8 cellular contexts compared by ENCODE assay signal in the genomic region with DNA sequence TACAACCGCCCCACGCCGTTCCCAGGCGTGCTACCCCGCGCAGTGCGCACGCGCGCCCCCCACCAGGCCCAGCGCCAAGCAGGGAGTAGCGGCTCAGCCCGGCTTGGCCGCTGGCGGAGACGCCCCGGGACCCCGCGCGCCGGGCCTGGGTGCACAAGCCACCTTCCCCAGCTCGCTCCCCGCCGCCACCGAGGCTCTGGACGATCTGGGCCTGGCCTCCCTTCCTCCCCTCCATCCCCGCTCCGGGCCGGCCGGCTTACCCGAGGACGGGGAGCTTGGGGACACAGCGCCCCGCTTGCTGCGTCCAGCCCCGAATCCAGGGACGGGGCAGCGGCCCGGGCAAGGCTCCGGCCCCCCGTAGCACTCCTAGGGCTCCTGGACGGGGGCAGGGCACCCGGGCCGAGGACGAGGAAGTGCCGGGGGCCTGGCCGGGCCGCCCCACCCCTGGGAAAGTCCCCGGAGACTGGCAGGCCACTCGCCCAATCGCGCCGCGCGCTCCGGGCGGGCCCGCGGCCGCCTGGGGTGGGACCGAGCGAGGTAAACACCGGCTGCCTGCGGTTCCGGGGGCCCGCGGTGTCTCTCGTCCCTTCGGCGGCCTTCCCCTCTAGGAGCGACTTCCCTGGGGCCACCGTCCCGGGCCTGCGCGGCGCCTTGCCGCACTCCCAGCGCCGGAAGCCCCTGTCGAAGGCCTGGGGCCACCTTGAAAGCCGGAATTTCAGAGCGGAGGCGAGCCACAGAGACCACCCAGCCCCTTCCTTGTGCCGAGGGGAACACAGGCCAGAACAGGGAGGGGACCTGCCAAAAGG. TPM values are rescaled to one million over a fixed set of nuclear protein-coding genes. Genes with fewer than 3 reads are reported as not detected.
DNase-seq lines count a peak whose midpoint lies in the region; ATAC-seq, FAIRE-seq and TF ChIP-seq lines count a peak whose summit lies in the region.

A gene with protein sequence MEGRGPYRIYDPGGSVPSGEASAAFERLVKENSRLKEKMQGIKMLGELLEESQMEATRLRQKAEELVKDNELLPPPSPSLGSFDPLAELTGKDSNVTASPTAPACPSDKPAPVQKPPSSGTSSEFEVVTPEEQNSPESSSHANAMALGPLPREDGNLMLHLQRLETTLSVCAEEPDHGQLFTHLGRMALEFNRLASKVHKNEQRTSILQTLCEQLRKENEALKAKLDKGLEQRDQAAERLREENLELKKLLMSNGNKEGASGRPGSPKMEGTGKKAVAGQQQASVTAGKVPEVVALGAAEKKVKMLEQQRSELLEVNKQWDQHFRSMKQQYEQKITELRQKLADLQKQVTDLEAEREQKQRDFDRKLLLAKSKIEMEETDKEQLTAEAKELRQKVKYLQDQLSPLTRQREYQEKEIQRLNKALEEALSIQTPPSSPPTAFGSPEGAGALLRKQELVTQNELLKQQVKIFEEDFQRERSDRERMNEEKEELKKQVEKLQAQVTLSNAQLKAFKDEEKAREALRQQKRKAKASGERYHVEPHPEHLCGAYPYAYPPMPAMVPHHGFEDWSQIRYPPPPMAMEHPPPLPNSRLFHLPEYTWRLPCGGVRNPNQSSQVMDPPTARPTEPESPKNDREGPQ (minus strand): TSS at position 415 of the 806 bp plus-strand sequence. CDS start 15,939 bp downstream, outside the sequence.

- peaks cover 7% of the 10 kb centered on the region for H3K36me3 ChIP-seq in bronchial epithelial cell (ENCODE audit: control insufficient read depth, insufficient read depth, low read length)
- peaks cover 0 to 35% (median 2%) of the 10 kb centered on the region in 6 donors for H3K36me3 ChIP-seq in spleen

- H3K27me3 ChIP-seq in bronchial epithelial cell (ENCODE audit: control insufficient read depth, insufficient read depth, low read length) (no peaks in the 10 kb centered on the region), spleen (replicated peaks in 1 of 7) (no peaks in the 10 kb centered on the region)

- H3K27me3 Mint-ChIP-seq in WTC11 (ENCODE audit: low read depth): no peaks in the 10 kb centered on the region
- H3K27me3 Mint-ChIP-seq in immature natural killer cell (ENCODE audit: low read depth in 3 of 3): peaks cover 2 to 28% (median 6%) of the 10 kb centered on the region in 3 donors

- peak within 1 kb of the TSS; percentile 84; the same call in 1 of the 2 replicates for H3K27ac Mint-ChIP-seq in WTC11
- H3K27ac Mint-ChIP-seq in immature natural killer cell: peak within 1 kb of the TSS; percentile 86 to 99 (median 98)

- H3K36me3 Mint-ChIP-seq in WTC11: no peaks in the 10 kb centered on the region
- H3K36me3 Mint-ChIP-seq in immature natural killer cell: peaks cover 0 to 13% (median 7%) of the 10 kb centered on the region in 3 donors

- peaks cover 32% of the 10 kb centered on the region for H3K4me1 Mint-ChIP-seq in WTC11
- H3K4me1 Mint-ChIP-seq in immature natural killer cell: peaks cover 68 to 78% of the 10 kb centered on the region in 2 donors

- DNase-seq in AG04449 (ENCODE audit: low read depth, low spot score) (no peak), NCI-H2196 treated with DMSO at 0.1 percent for 48 hours (lab: John Stamatoyannopoulos, UW; ENCODE audit: unreplicated experiment) (peak; percentile 70), WTC11 (ENCODE audit: low spot score) (peak; percentile 82), bronchial epithelial cell (ENCODE audit: low read depth) (peak; percentile 75), immature natural killer cell (peak; percentile 96 to 98 (median 96)), spleen (peak; percentile 99)

- H3K4me3 ChIP-seq in AG04449 (ENCODE audit: low read depth, low read length): peak within 1 kb of the TSS; percentile 80
- H3K4me3 ChIP-seq in bronchial epithelial cell (ENCODE audit: low read depth, low read length): peak within 1 kb of the TSS; percentile 80
- H3K4me3 ChIP-seq in spleen: peak within 1 kb of the TSS; percentile 77 to 96 (median 90)

- CTCF ChIA-PET in AG04449 (lab: Yijun Ruan, JAX): interaction anchor here (0.8 to 6.1 kb wide), 9 partner anchors 9 to 34 kb away, joined by 3 to 36 read pairs (median 4); no protein-coding TSS in a partner anchor
- CTCF ChIA-PET in WTC11 (lab: Charles Lee): interaction anchor here (0.8 to 6.1 kb wide), 9 partner anchors 9 to 158 kb away, joined by 4 to 45 read pairs (median 9); no protein-coding TSS in a partner anchor

- H3K9me3 Mint-ChIP-seq in WTC11: no peaks in the 10 kb centered on the region
- no peaks in the 10 kb centered on the region for H3K9me3 Mint-ChIP-seq in immature natural killer cell

- peaks cover 65 to 94% (median 85%) of the 10 kb centered on the region in 6 donors for H3K4me1 ChIP-seq in spleen

- ATAC-seq in GM18861 (IDR thresholded peaks at IDR 0.05; ENCODE audit: unreplicated experiment): peak; percentile 56
- peak; percentile 65 for ATAC-seq in HG03066 (IDR thresholded peaks at IDR 0.05; ENCODE audit: low read depth, unreplicated experiment)
- ATAC-seq in WTC11: peak; percentile 76

- POLR2A ChIA-PET in AG04449 (lab: Yijun Ruan, JAX) (interaction anchor here (1.5 to 2.1 kb wide), 2 partner anchors 9 to 12 kb away, joined by 7 to 11 read pairs; no protein-coding TSS in a partner anchor), WTC11 (lab: Charles Lee) (no interaction called here)

- 0 to 1% (median 0%) methylated on average over 45 to 84 of the region's 84 CpGs for WGBS in spleen, 5 donors

- peak within 1 kb of the TSS; percentile 83 for H3K4me3 Mint-ChIP-seq in WTC11
- H3K4me3 Mint-ChIP-seq in immature natural killer cell: peak within 1 kb of the TSS; percentile 89 to 98 (median 92)

- intact Hi-C loops in spleen (cut with DNase I; ENCODE audit: low total_unique reads): no loop called here

- FAIRE-seq in bronchial epithelial cell (lab: Jason Lieb, UNC): no peak

- H3K27ac ChIP-seq in spleen: peak within 1 kb of the TSS; percentile 98 to 100 (median 99)

- peak; percentile 31 to 63 (median 61) for TF ChIP-seq POLR2A in spleen (IDR thresholded peaks at IDR 0.05)

- TF ChIP-seq CTCF in AG04449 (IDR thresholded peaks at IDR 0.05; ENCODE audit: insufficient read depth, low read length, missing control alignments) (no peak), WTC11 (IDR thresholded peaks at IDR 0.05) (no peak), bronchial epithelial cell (IDR thresholded peaks at IDR 0.05; ENCODE audit: insufficient read depth, low read length, severe bottlenecking) (no peak), spleen (IDR thresholded peaks at IDR 0.05 in 8 of 11, conservative IDR thresholded peaks at IDR 0.05 in 3 of 11) (peak in 3 of 11 experiments; percentile 20 to 43 (median 21))

- H3K9me3 ChIP-seq in spleen: no peaks in the 10 kb centered on the region

TF ChIP-seq in WTC11, 78 proteins besides CTCF, POLR2A, EP300 and RAD21 (continues in another document):
- TF ChIP-seq USF2 (CRISPR knock-in tag; IDR thresholded peaks at IDR 0.05) (no peak), FOXJ3 (CRISPR knock-in tag; IDR thresholded peaks at IDR 0.05; ENCODE audit: borderline replicate concordance) (0 out of 2 replicates have a peak, but pooled peaks have one; percentile 20), FOXP1 (CRISPR knock-in tag; IDR thresholded peaks at IDR 0.05; ENCODE audit: borderline replicate concordance) (no peak), ATF1 (CRISPR knock-in tag; IDR thresholded peaks at IDR 0.05) (no peak), E2F5 (CRISPR knock-in tag; IDR thresholded peaks at IDR 0.05) (peak; percentile 22; the same call in 1 of the 2 replicates), USF1 (CRISPR knock-in tag; IDR thresholded peaks at IDR 0.05) (peak; percentile 5; the same call in 1 of the 2 replicates)
- TF ChIP-seq, protein P1, sequence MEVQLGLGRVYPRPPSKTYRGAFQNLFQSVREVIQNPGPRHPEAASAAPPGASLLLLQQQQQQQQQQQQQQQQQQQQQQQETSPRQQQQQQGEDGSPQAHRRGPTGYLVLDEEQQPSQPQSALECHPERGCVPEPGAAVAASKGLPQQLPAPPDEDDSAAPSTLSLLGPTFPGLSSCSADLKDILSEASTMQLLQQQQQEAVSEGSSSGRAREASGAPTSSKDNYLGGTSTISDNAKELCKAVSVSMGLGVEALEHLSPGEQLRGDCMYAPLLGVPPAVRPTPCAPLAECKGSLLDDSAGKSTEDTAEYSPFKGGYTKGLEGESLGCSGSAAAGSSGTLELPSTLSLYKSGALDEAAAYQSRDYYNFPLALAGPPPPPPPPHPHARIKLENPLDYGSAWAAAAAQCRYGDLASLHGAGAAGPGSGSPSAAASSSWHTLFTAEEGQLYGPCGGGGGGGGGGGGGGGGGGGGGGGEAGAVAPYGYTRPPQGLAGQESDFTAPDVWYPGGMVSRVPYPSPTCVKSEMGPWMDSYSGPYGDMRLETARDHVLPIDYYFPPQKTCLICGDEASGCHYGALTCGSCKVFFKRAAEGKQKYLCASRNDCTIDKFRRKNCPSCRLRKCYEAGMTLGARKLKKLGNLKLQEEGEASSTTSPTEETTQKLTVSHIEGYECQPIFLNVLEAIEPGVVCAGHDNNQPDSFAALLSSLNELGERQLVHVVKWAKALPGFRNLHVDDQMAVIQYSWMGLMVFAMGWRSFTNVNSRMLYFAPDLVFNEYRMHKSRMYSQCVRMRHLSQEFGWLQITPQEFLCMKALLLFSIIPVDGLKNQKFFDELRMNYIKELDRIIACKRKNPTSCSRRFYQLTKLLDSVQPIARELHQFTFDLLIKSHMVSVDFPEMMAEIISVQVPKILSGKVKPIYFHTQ (CRISPR knock-in tag; IDR thresholded peaks at IDR 0.05): no peak

RNA-seq across cellular contexts. Expression of the gene that starts here (rescaled TPM):
- total RNA-seq in WTC11 (2021) (41.1 to 48.9 TPM (median 47.0 TPM) in 3 replicates), bronchial epithelial cell (65.6 and 75.3 TPM in 2 replicates), spleen (100 to 1,000 TPM; 179 to 260 (median 218) TPM)
- polyA plus RNA-seq in immature natural killer cell (10 to 100 TPM; 21.8 to 62.4 (median 40.2) TPM), spleen (100 to 1,000 TPM in 1 of 3 donors, 10 to 100 TPM in 2; 67.7 to 149 (median 95.9) TPM)
